22 cellular contexts compared by ENCODE assay signal in genomic region chr6:19662911-19663310, GRCh38.
"Had no signal": no experiment of that assay in that cellular context is flagged by ENCODE, and none has a peak within 500 bp of the region (broad histone marks: within the 10 kb centered on the region; RNA-seq: fewer than 3 reads in every experiment).

No MANE protein-coding gene starts in this region.

- H3K36me3 Mint-ChIP-seq: immature natural killer cell; stimulated activated effector memory CD8-positive, alpha-beta T cell treated with anti-CD3 and anti-CD28 coated beads, Interleukin-12 subunit alpha, Interleukin-12 subunit beta, amount 100 ng/mL, for 72 hours had no signal

- ATAC-seq: activated T-cell treated with anti-CD3 and anti-CD28 coated beads, Interleukin-2, amount 50 U/mL, for 4 hours; gastroesophageal sphincter; heart left ventricle; stimulated activated effector memory CD8-positive, alpha-beta T cell treated with anti-CD3 and anti-CD28 coated beads, Interleukin-12 subunit alpha, Interleukin-12 subunit beta, amount 100 ng/mL, for 72 hours had no signal

- H3K9me3 ChIP-seq: gastroesophageal sphincter, heart left ventricle, left ventricle myocardium inferior, prostate gland, right atrium auricular region, testis, upper lobe of left lung had no signal

- DNase-seq: activated CD4-positive, alpha-beta T cell treated with anti-CD3 and anti-CD28 coated beads, Interleukin-2, amount 50 U/mL, for 1 hour; activated CD4-positive, CD25-positive, alpha-beta regulatory T cell treated with anti-CD3 and anti-CD28 coated beads, Interleukin-2, amount 50 U/mL, for 72 hours; activated CD8-positive, alpha-beta memory T cell treated with anti-CD3 and anti-CD28 coated beads, Interleukin-2, amount 50 U/mL, for 4 hours; activated effector memory CD4-positive, alpha-beta T cell treated with Interleukin-2 at 50 U/mL for 16 hours; activated naive CD4-positive, alpha-beta T cell treated with anti-CD3 and anti-CD28 coated beads, Interleukin-2, amount 50 U/mL, for 16 hours; activated T-cell treated with anti-CD3 and anti-CD28 coated beads, Interleukin-2, amount 50 U/mL, for 4 hours; aorta; heart left ventricle; immature natural killer cell; kidney glomerular epithelial cell; left ventricle myocardium inferior; mammary epithelial cell; stimulated activated CD4-positive, alpha-beta T cell treated with anti-CD3 and anti-CD28 coated beads, Interleukin-4, amount 100 ng/mL, for 1 hour; testis; upper lobe of left lung had no signal

- H3K27ac ChIP-seq: coronary artery, gastroesophageal sphincter, heart left ventricle, left ventricle myocardium inferior, neural progenitor cell, prostate gland, right atrium auricular region, skin epidermis, testis, upper lobe of left lung had no signal

- H3K9ac ChIP-seq: neural progenitor cell had no signal

- H3K4me3 ChIP-seq: coronary artery, gastroesophageal sphincter, heart left ventricle, left ventricle myocardium inferior, neural progenitor cell, prostate gland, right atrium auricular region, skin epidermis, testis, upper lobe of left lung had no signal

- H3K4me1 Mint-ChIP-seq: immature natural killer cell; stimulated activated effector memory CD8-positive, alpha-beta T cell treated with anti-CD3 and anti-CD28 coated beads, Interleukin-12 subunit alpha, Interleukin-12 subunit beta, amount 100 ng/mL, for 72 hours had no signal

- H3K4me2 ChIP-seq: neural progenitor cell had no signal

- H3K4me3 Mint-ChIP-seq: activated T-cell treated with anti-CD3 and anti-CD28 coated beads, Interleukin-2, amount 50 U/mL, for 4 hours; immature natural killer cell; neural progenitor cell; stimulated activated effector memory CD8-positive, alpha-beta T cell treated with anti-CD3 and anti-CD28 coated beads, Interleukin-12 subunit alpha, Interleukin-12 subunit beta, amount 100 ng/mL, for 72 hours had no signal

- H3K27me3 ChIP-seq: gastroesophageal sphincter, neural progenitor cell, right atrium auricular region, testis, upper lobe of left lung had no signal

- H3K9me3 Mint-ChIP-seq: activated T-cell treated with anti-CD3 and anti-CD28 coated beads, Interleukin-2, amount 50 U/mL, for 4 hours had no signal

- H3K36me3 ChIP-seq: gastroesophageal sphincter, heart left ventricle, left ventricle myocardium inferior, neural progenitor cell, prostate gland, right atrium auricular region, upper lobe of left lung had no signal

- H3K4me1 ChIP-seq: left ventricle myocardium inferior, prostate gland, right atrium auricular region, testis, upper lobe of left lung had no signal

- H2AFZ ChIP-seq: neural progenitor cell had no signal

- H3K27ac Mint-ChIP-seq: immature natural killer cell; neural progenitor cell; stimulated activated effector memory CD8-positive, alpha-beta T cell treated with anti-CD3 and anti-CD28 coated beads, Interleukin-12 subunit alpha, Interleukin-12 subunit beta, amount 100 ng/mL, for 72 hours had no signal
